Comparison of ENCODE assay signal across 8 cellular contexts in the genomic region with DNA sequence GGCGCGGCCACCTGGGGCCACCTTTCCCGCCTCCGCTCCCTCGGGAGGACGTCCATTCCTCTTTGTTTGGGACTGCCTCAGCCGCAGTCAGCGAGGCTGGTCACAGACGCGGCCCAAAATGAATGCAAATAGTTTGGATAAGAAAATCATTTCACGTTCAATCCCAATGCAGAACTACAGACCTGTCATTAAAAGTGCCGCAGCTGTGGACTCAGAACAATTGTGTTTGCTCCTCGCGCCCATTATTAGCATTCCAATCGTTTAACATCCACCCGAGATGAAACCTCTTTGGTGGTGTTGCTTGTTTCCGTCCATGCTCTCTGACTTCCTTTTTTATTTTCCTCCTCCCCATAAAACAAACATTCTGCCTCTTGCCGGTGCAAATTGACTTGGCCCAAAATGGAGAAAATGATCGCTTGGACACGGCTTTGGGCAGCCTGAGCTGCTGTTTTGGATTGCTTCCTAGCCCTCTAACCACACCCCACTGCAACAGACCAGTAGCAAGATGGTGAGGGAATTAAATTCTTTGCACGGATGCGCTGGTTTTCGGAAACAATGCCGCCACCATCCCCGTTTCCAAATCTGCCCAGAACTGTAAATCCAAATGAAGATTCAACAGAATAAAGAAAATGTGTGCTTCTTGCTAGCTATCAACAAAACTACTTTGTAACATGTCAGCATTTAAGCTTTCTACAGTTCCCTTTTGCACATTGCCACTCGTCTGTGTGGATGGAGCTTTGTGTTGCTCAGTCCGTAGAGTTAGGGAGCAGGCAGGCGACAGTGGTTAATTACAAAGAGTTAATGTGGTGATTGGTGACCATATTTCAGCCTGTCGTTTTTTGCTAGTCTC. TPM values are rescaled to one million over a fixed set of nuclear protein-coding genes. Genes with fewer than 3 reads are reported as not detected.
DNase-seq lines count a peak whose midpoint lies in the region; ATAC-seq, FAIRE-seq and TF ChIP-seq lines count a peak whose summit lies in the region.

No MANE protein-coding gene starts in this region.

- H3K9me3 ChIP-seq in keratinocyte (ENCODE audit: control insufficient read depth, low read depth, low read length) = no peaks in the 10 kb centered on the region
- H3K9me3 ChIP-seq in smooth muscle cell (replicated peaks; ENCODE audit: low read depth) = no peaks in the 10 kb centered on the region

- H3K79me2 ChIP-seq in keratinocyte (ENCODE audit: control insufficient read depth, insufficient read depth, low read length) (peaks cover 29% of the 10 kb centered on the region), smooth muscle cell (ENCODE audit: low read depth) (peaks cover 51% of the 10 kb centered on the region)

- H3K27me3 ChIP-seq in keratinocyte (ENCODE audit: control insufficient read depth, extremely low read depth, insufficient read depth, low read length) = no peaks in the 10 kb centered on the region
- no peaks in the 10 kb centered on the region for H3K27me3 ChIP-seq in smooth muscle cell (ENCODE audit: low read depth)

- TF ChIP-seq CTCF in keratinocyte (optimal IDR thresholded peaks at IDR 0.05 in 1 of 3, IDR thresholded peaks at IDR 0.05 in 1 of 3, conservative IDR thresholded peaks at IDR 0.05 in 1 of 3; ENCODE audit: extremely low read depth in 1 of 3, insufficient read depth in 2 of 3, low read length in 3 of 3) = no peak
- no peak for TF ChIP-seq CTCF in smooth muscle cell (IDR thresholded peaks at IDR 0.05; ENCODE audit: borderline replicate concordance, insufficient read depth, poor library complexity, severe bottlenecking)

- H3K4me3 ChIP-seq in keratinocyte (ENCODE audit: control insufficient read depth in 2 of 3, extremely low read depth in 1 of 3, insufficient read depth in 2 of 3, low read depth in 1 of 3, low read length in 3 of 3) = peak overlapping the region; percentile 88 to 99 (median 91)
- H3K4me3 ChIP-seq in smooth muscle cell = peak overlapping the region; percentile 83

- peak overlapping the region; percentile 87 for H2AFZ ChIP-seq in keratinocyte (ENCODE audit: control insufficient read depth, low read length)
- peak overlapping the region; percentile 87 for H2AFZ ChIP-seq in smooth muscle cell (ENCODE audit: low read depth)

- peak overlapping the region; percentile 76 for H3K27ac ChIP-seq in keratinocyte (ENCODE audit: control insufficient read depth, insufficient read depth, low read length)
- H3K27ac ChIP-seq in smooth muscle cell (ENCODE audit: low read depth) = peak overlapping the region; percentile 41

- H3K4me2 ChIP-seq in keratinocyte (ENCODE audit: control insufficient read depth, extremely low read depth, insufficient read depth, low read depth, low read length) (peak overlapping the region; percentile 69), smooth muscle cell (peak overlapping the region; percentile 85)

- dilution Hi-C loops in keratinocyte (cut with MboI; ENCODE audit: extremely low pct_ligation_motif_present, low sequenced_read_pairs) = no loop called here

- ATAC-seq in HG03045 (IDR thresholded peaks at IDR 0.05; ENCODE audit: unreplicated experiment) = no peak

- H3K4me1 ChIP-seq in keratinocyte (ENCODE audit: control insufficient read depth, extremely low read depth, insufficient read depth, low read length) (peaks cover 20% of the 10 kb centered on the region), smooth muscle cell (ENCODE audit: low read depth) (peaks cover 7% of the 10 kb centered on the region)

- H3K9ac ChIP-seq in keratinocyte (ENCODE audit: control insufficient read depth, extremely low read depth, insufficient read depth, low read length) = peak overlapping the region; percentile 83
- H3K9ac ChIP-seq in smooth muscle cell (ENCODE audit: low read depth) = peak overlapping the region; percentile 84

- H3K36me3 ChIP-seq in keratinocyte (ENCODE audit: control insufficient read depth in 2 of 2, extremely low read depth in 1 of 2, insufficient read depth in 2 of 2, low read length in 2 of 2) (no peaks in the 10 kb centered on the region), smooth muscle cell (ENCODE audit: low read depth) (no peaks in the 10 kb centered on the region)

- peaks cover 6% of the 10 kb centered on the region for H3F3A ChIP-seq in smooth muscle cell (ENCODE audit: low read depth)

- H4K20me1 ChIP-seq in keratinocyte (ENCODE audit: control insufficient read depth, extremely low read depth, insufficient read depth, low read length) = no peaks in the 10 kb centered on the region
- peaks cover 21% of the 10 kb centered on the region for H4K20me1 ChIP-seq in smooth muscle cell (ENCODE audit: low read depth)

- DNase-seq in NCI-H510A treated with DMSO at 0.1 percent for 48 hours (lab: John Stamatoyannopoulos, UW) (peak; percentile 77), NCI-H510A (lab: John Stamatoyannopoulos, UW) (no peak), HTR-8/SVneo (ENCODE audit: insufficient read length, low spot score) (peak; percentile 57), RPMI7951 (ENCODE audit: low read depth) (peak; percentile 72), cerebellum (ENCODE audit: low spot score) (peak; percentile 28), keratinocyte (ENCODE audit: low read depth, low spot score) (no peak), smooth muscle cell (lab: John Stamatoyannopoulos, UW; ENCODE audit: unreplicated experiment) (peak; percentile 16)

- 1% methylated on average over 29 of the region's 29 CpGs for WGBS in smooth muscle cell (ENCODE audit: low lambda C conversion rate)

- FAIRE-seq in HTR-8/SVneo (lab: Jason Lieb, UNC) (peak; percentile 69), keratinocyte (lab: Jason Lieb, UNC) (peak; percentile 68)

- no peaks in the 10 kb centered on the region for H3K9me1 ChIP-seq in keratinocyte (ENCODE audit: control insufficient read depth, extremely low read depth, insufficient read depth, low read length)

RNA-seq across cellular contexts. Expression of a gene that starts 0.8 kb away (rescaled TPM):
- total RNA-seq in RPMI7951 (2014; rRNA removed; shearing (Covaris generic)) = 22.6 and 24.6 TPM in 2 replicates
- total RNA-seq in cerebellum (51.1 TPM), smooth muscle cell (33.6 and 37.7 TPM in 2 replicates)
- polyA plus RNA-seq in keratinocyte (14.4 to 26.1 TPM (median 25.4 TPM) in 3 replicates), smooth muscle cell (25.4 and 31.9 TPM in 2 replicates)
- polyA plus RNA-seq in keratinocyte (2011; ENCODE audit: low read depth) = 25.9 TPM
- 13.0 and 19.8 TPM in 2 replicates for polyA plus RNA-seq in keratinocyte (2011; cell fraction: cytosol; rRNA removed)
- polyA plus RNA-seq in keratinocyte (2011; cell fraction: nucleus; rRNA removed) = 13.2 and 18.6 TPM in 2 replicates
- polyA plus RNA-seq in keratinocyte (2012; ENCODE audit: low replicate concordance) = 12.7 and 21.6 TPM in 2 replicates
- 30.2 to 38.8 TPM (median 38.1 TPM) in 3 replicates for polyA minus RNA-seq in keratinocyte
- polyA minus RNA-seq in keratinocyte (2011; cell fraction: cytosol; rRNA and poly(A)+ RNA removed) = 23.2 TPM
- 12.6 and 22.1 TPM in 2 replicates for polyA minus RNA-seq in keratinocyte (2011; cell fraction: nucleus; rRNA and poly(A)+ RNA removed)

RNA-seq across cellular contexts. Expression of a gene that starts 0.9 kb away (rescaled TPM):
- 7.7 and 9.0 TPM in 2 replicates for total RNA-seq in RPMI7951 (2014; rRNA removed; shearing (Covaris generic))
- total RNA-seq in cerebellum = 32.4 TPM
- 4.5 to 10.4 TPM (median 5.9 TPM) in 3 replicates for polyA plus RNA-seq in keratinocyte
- polyA plus RNA-seq in keratinocyte (2011; ENCODE audit: low read depth) = 3.5 TPM
- 5.6 and 10.0 TPM in 2 replicates for polyA plus RNA-seq in keratinocyte (2011; cell fraction: cytosol; rRNA removed)
- polyA plus RNA-seq in keratinocyte (2011; cell fraction: nucleus; rRNA removed) = 5.0 and 5.3 TPM in 2 replicates
- polyA plus RNA-seq in keratinocyte (2012; ENCODE audit: low replicate concordance) = 3.3 and 6.1 TPM in 2 replicates
- polyA minus RNA-seq in keratinocyte = 2.5 to 8.9 TPM (median 5.6 TPM) in 3 replicates
- polyA minus RNA-seq in keratinocyte (2011; cell fraction: cytosol; rRNA and poly(A)+ RNA removed) = 6.7 TPM
- 3.6 and 9.3 TPM in 2 replicates for polyA minus RNA-seq in keratinocyte (2011; cell fraction: nucleus; rRNA and poly(A)+ RNA removed)
- 12.8 and 16.4 TPM in 2 replicates for total RNA-seq in smooth muscle cell
- polyA plus RNA-seq in smooth muscle cell = 3.8 and 5.3 TPM in 2 replicates

Comparison
In these comparisons a context has a peak if more than half of its experiments do, and no peak if none do; other contexts are left out.
1. DNase-seq: peak in NCI-H510A treated with DMSO at 0.1 percent for 48 hours (single experiment), HTR-8/SVneo (single experiment), RPMI7951 (single experiment), cerebellum (single experiment) and smooth muscle cell (single experiment); none in NCI-H510A (single experiment) and keratinocyte (single experiment).